ENCODE assay signal across 7 cellular contexts in the genomic region with DNA sequence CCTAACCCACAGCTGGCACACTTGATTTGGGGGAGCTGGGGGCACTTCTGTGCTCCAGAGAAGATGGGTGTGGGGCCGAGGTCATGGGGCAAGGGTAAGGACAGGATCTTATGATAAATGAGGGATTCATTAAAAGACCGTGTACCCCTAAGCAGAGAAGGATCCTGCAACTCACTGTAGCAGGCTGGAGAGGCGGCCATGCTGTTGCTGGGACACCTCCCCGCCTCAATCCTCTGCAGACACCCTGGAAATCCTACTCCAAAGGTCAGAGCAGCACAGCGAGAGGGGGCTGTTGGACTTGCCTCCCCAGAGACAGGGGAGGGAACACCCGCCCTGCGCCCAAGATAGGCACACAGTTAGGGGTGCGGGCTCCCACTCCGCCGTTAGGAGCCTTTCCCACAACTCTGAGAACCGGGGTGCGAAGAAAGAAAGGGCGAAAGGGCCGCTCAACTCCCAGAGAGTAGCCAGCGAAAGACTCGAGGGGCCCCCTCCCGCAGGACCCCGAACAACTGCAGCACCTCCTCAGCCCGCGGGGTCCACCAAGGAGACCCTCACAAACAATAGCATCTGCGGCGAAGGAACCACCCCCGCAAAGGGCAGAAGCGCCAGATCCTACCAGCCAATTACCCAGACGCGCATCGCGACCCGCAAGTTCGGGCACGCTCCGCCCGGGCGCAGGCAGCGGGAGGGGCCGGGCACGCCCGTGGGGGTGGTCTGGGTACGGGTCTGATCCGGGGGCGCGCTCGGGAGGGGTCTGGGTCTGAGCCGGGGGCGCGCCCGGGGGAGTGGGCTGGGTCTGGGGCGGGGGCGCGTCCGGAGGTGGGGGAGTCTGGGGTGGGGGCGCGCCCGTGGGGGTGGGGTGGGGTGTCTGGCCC. TPM values are rescaled to one million over a fixed set of nuclear protein-coding genes. Genes with fewer than 3 reads are reported as not detected.
A peak's percentile ranks its signal among the peaks of the same experiment; 100 is the strongest.
DNase-seq lines count a peak whose midpoint lies in the region; ATAC-seq and TF ChIP-seq lines count a peak whose summit lies in the region.

No MANE protein-coding gene starts in this region.

- intact Hi-C loops in heart left ventricle (cut with DNase I): no loop called here

- no peak for TF ChIP-seq EP300 in SK-N-SH (IDR thresholded peaks at IDR 0.05; ENCODE audit: borderline replicate concordance in 1 of 2, low read depth in 1 of 2, low read length in 1 of 2)

- WGBS in SK-N-SH (ENCODE audit: low lambda C conversion rate): 68% methylated on average over 19 of the region's 54 CpGs
- WGBS in heart left ventricle, 4 donors: 18 to 34% (median 25%) methylated on average over 20 to 54 of the region's 54 CpGs

- H3K9ac ChIP-seq in SK-N-SH: no peak overlapping the region

- H3K4me3 ChIP-seq in SK-N-SH (ENCODE audit: low read depth in 2 of 2, low read length in 1 of 2) (peak overlapping the region; percentile 81 to 94), heart left ventricle (peak overlapping the region; percentile 64 to 91 (median 80)), skeletal muscle cell (ENCODE audit: low read depth, low read length) (peak overlapping the region; percentile 79)

- H3K27me3 ChIP-seq in SK-N-SH (ENCODE audit: insufficient read depth) (no peaks in the 10 kb centered on the region), heart left ventricle (peaks cover 0 to 15% (median 0%) of the 10 kb centered on the region in 9 donors)

- POLR2A ChIA-PET in SK-N-SH (lab: Yijun Ruan, JAX): no interaction called here

- no peaks in the 10 kb centered on the region for H3K9me3 ChIP-seq in SK-N-SH
- H3K9me3 ChIP-seq in heart left ventricle: no peaks in the 10 kb centered on the region

- peak overlapping the region; percentile 91 for H3K4me2 ChIP-seq in SK-N-SH

- no peak for TF ChIP-seq CTCF in SK-N-SH (IDR thresholded peaks at IDR 0.05)
- no peak for TF ChIP-seq CTCF in heart left ventricle (IDR thresholded peaks at IDR 0.05)

- TF ChIP-seq RAD21 in SK-N-SH (IDR thresholded peaks at IDR 0.05; ENCODE audit: low read length): no peak

- no peak overlapping the region; the same call in 1 of the 2 replicates for H2AFZ ChIP-seq in SK-N-SH (ENCODE audit: low read depth)

- ATAC-seq in heart left ventricle (peak in 1 of 4 donors; percentile 8), HG02759 (IDR thresholded peaks at IDR 0.05; ENCODE audit: unreplicated experiment) (no peak), HG02973 (IDR thresholded peaks at IDR 0.05; ENCODE audit: unreplicated experiment) (no peak)

- DNase-seq in HPDE6-E6E7 (ENCODE audit: extremely low spot score) (peak; percentile 84), SK-N-SH (peak; percentile 92), heart left ventricle (peak in 1 of 5 donors; percentile 20), skeletal muscle cell (ENCODE audit: low read depth) (no peak), cortex of kidney (lab: John Stamatoyannopoulos, UW) (no peak)

- no peaks in the 10 kb centered on the region for H3K36me3 ChIP-seq in SK-N-SH (replicated peaks in 1 of 2; ENCODE audit: control insufficient read depth in 1 of 2, insufficient read depth in 2 of 2, low read length in 1 of 2)
- no peaks in the 10 kb centered on the region for H3K36me3 ChIP-seq in heart left ventricle

- CTCF ChIA-PET in SK-N-SH (lab: Yijun Ruan, JAX): interaction anchor here (1.1 to 1.6 kb wide), 4 partner anchors 11 to 96 kb away, joined by 3 to 5 read pairs (median 3); no protein-coding TSS in a partner anchor

- H3K27ac ChIP-seq in SK-N-SH (ENCODE audit: low read depth in 2 of 2, low read length in 1 of 2): peak overlapping the region in 1 of 2 experiments; percentile 31; a peak in 1 of 4 replicates
- H3K27ac ChIP-seq in heart left ventricle: peak overlapping the region in 2 of 12 donors; percentile 42 to 46

- H3K4me1 ChIP-seq in SK-N-SH (ENCODE audit: control insufficient read depth in 1 of 2, insufficient read depth in 2 of 2, low read depth in 1 of 2, low read length in 1 of 2) (peaks cover 8 to 12% of the 10 kb centered on the region in 2 experiments; a peak in 2 of 4 replicates), heart left ventricle (peaks cover 0 to 20% (median 5%) of the 10 kb centered on the region in 12 donors)

- peaks cover 6% of the 10 kb centered on the region for H3F3A ChIP-seq in SK-N-SH (replicated peaks; ENCODE audit: insufficient read depth)

- no peaks in the 10 kb centered on the region for H3K9me2 ChIP-seq in SK-N-SH

- H3K79me2 ChIP-seq in SK-N-SH (ENCODE audit: insufficient read depth): peaks cover 15% of the 10 kb centered on the region; the same call in 1 of the 2 replicates

- no peak for TF ChIP-seq POLR2A in heart left ventricle (IDR thresholded peaks at IDR 0.05)

- 0 out of 2 replicates have a peak, but pooled peaks cover 2% of the 10 kb centered on the region for H4K20me1 ChIP-seq in SK-N-SH (ENCODE audit: insufficient read depth)

TF ChIP-seq in SK-N-SH, 30 proteins besides CTCF, POLR2A, EP300 and RAD21:
- TF ChIP-seq, protein P1, sequence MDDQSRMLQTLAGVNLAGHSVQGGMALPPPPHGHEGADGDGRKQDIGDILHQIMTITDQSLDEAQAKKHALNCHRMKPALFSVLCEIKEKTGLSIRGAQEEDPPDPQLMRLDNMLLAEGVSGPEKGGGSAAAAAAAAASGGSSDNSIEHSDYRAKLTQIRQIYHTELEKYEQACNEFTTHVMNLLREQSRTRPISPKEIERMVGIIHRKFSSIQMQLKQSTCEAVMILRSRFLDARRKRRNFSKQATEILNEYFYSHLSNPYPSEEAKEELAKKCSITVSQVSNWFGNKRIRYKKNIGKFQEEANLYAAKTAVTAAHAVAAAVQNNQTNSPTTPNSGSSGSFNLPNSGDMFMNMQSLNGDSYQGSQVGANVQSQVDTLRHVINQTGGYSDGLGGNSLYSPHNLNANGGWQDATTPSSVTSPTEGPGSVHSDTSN (IDR thresholded peaks at IDR 0.05): no peak
- TF ChIP-seq, protein P2, sequence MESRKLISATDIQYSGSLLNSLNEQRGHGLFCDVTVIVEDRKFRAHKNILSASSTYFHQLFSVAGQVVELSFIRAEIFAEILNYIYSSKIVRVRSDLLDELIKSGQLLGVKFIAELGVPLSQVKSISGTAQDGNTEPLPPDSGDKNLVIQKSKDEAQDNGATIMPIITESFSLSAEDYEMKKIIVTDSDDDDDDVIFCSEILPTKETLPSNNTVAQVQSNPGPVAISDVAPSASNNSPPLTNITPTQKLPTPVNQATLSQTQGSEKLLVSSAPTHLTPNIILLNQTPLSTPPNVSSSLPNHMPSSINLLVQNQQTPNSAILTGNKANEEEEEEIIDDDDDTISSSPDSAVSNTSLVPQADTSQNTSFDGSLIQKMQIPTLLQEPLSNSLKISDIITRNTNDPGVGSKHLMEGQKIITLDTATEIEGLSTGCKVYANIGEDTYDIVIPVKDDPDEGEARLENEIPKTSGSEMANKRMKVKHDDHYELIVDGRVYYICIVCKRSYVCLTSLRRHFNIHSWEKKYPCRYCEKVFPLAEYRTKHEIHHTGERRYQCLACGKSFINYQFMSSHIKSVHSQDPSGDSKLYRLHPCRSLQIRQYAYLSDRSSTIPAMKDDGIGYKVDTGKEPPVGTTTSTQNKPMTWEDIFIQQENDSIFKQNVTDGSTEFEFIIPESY (IDR thresholded peaks at IDR 0.05; ENCODE audit: borderline replicate concordance, low read depth): no peak
- TF ChIP-seq TCF12 (IDR thresholded peaks at IDR 0.05) (no peak), MEF2A (IDR thresholded peaks at IDR 0.05; ENCODE audit: borderline replicate concordance, low read depth) (no peak), TEAD4 (IDR thresholded peaks at IDR 0.05; ENCODE audit: borderline replicate concordance, insufficient read depth) (no peak), SIN3A (IDR thresholded peaks at IDR 0.05; ENCODE audit: borderline replicate concordance, low read depth, low read length) (no peak), RFX5 (IDR thresholded peaks at IDR 0.05; ENCODE audit: low read length) (no peak), YY1 (IDR thresholded peaks at IDR 0.05; ENCODE audit: low read depth) (no peak), RXRA (IDR thresholded peaks at IDR 0.05; ENCODE audit: borderline replicate concordance, low read depth) (no peak), SMC3 (IDR thresholded peaks at IDR 0.05; ENCODE audit: low read depth, low read length) (no peak), ELF1 (IDR thresholded peaks at IDR 0.05) (no peak), FOXM1 (IDR thresholded peaks at IDR 0.05; ENCODE audit: low read depth) (no peak)
TF ChIP-seq in SK-N-SH: peak in this region for 0.

RNA-seq across cellular contexts. Expression of a gene that starts 1.3 kb away (rescaled TPM):
- polyA plus RNA-seq in SK-N-SH (2012; rRNA removed) (4.0 and 4.3 TPM in 2 replicates), heart left ventricle (1 to 10 TPM in 1 of 2 donors, under 1 TPM in 1; 0.69 to 3.0 TPM)
- polyA plus RNA-seq in SK-N-SH (2012; cell fraction: cytosol; rRNA removed): 4.1 and 4.2 TPM in 2 replicates
- 3.9 and 5.1 TPM in 2 replicates for polyA plus RNA-seq in SK-N-SH (2012; cell fraction: nucleus; rRNA removed)
- total RNA-seq in heart left ventricle: 1 to 10 TPM; 1.3 to 4.2 (median 2.2) TPM

Comparison
In these comparisons a context has a peak if more than half of its experiments do, and no peak if none do; other contexts are left out.
1. DNase-seq: peak in HPDE6-E6E7 (single experiment) and SK-N-SH (single experiment); none in skeletal muscle cell (single experiment) and cortex of kidney (single experiment).
2. Peak in every context shown above with its lines, with median percentiles within 50 percentile points of each other: H3K4me3 ChIP-seq.